In genomic region chr17:16830219-16830618, GRCh38 we compare ENCODE assay signal across 7 cellular contexts.
DNase-seq lines count a peak whose midpoint lies in the region; ATAC-seq and TF ChIP-seq lines count a peak whose summit lies in the region.
"Not testable (repeated sequence)": the region's sequence is repeated elsewhere in the genome, so short reads cannot be mapped to it uniquely, and the experiment has no call there.

No MANE protein-coding gene starts in this region.

- RAD21 ChIA-PET in HCT116 (lab: Charles Lee; ENCODE audit: low non-redundant PET in 1 of 2, low total read pairs in 2 of 2, uncharacterized antibody in 2 of 2, unreplicated experiment in 2 of 2): not testable (repeated sequence)

- POLR2A ChIA-PET in GM10248 (lab: Yijun Ruan, JAX); HCT116 (lab: Charles Lee): not testable (repeated sequence)

- not testable (repeated sequence) for H4K20me1 ChIP-seq in HCT116 (ENCODE audit: insufficient read depth)

- not testable (repeated sequence) for TF ChIP-seq RAD21 in HCT116 (IDR thresholded peaks at IDR 0.05; ENCODE audit: low read depth)

- not testable (repeated sequence) for H3K4me3 Mint-ChIP-seq in chondrocyte (ENCODE audit: unreplicated experiment); nephron progenitor cell; progenitor cell of endocrine pancreas (ENCODE audit: low read depth)

- TF ChIP-seq POLR2A in HCT116 (IDR thresholded peaks at IDR 0.05; ENCODE audit: borderline replicate concordance, extremely low read depth, insufficient read depth, insufficient read length): not testable (repeated sequence)

- H3K9me3 ChIP-seq in HCT116 (ENCODE audit: control insufficient read depth in 1 of 2, insufficient read depth in 1 of 2, low read depth in 1 of 2, low read length in 2 of 2): not testable (repeated sequence)

- TF ChIP-seq CTCF in GM10248 (IDR thresholded peaks at IDR 0.05; ENCODE audit: control extremely low read depth, extremely low read depth, low read depth, missing control alignments) (peak; percentile 8), chondrocyte (IDR thresholded peaks at IDR 0.05) (peak; percentile 32), progenitor cell of endocrine pancreas (IDR thresholded peaks at IDR 0.05; ENCODE audit: unreplicated experiment) (peak; percentile 38)
- not testable (repeated sequence) for TF ChIP-seq CTCF in HCT116 (IDR thresholded peaks at IDR 0.05 in 2 of 3, conservative IDR thresholded peaks at IDR 0.05 in 1 of 3; ENCODE audit: borderline replicate concordance in 1 of 3, insufficient read depth in 1 of 3, low read depth in 2 of 3, low read length in 2 of 3); nephron progenitor cell (IDR thresholded peaks at IDR 0.05)

- H3K4me3 ChIP-seq in HCT116 (replicated peaks in 1 of 2; ENCODE audit: low read depth in 1 of 2, low read length in 2 of 2): not testable (repeated sequence)

- not testable (repeated sequence) for H3K4me2 ChIP-seq in HCT116 (ENCODE audit: low read length)

- not testable (repeated sequence) for H3K36me3 ChIP-seq in HCT116 (ENCODE audit: control insufficient read depth in 1 of 2, insufficient read depth in 2 of 2, low read length in 2 of 2)

- H3K27me3 ChIP-seq in HCT116 (ENCODE audit: insufficient read depth, low read length): not testable (repeated sequence)

- not testable (repeated sequence) for H3K27ac Mint-ChIP-seq in chondrocyte (ENCODE audit: unreplicated experiment); nephron progenitor cell; progenitor cell of endocrine pancreas

- H3K27ac ChIP-seq in HCT116 (ENCODE audit: low read depth, low read length): not testable (repeated sequence)

- not testable (repeated sequence) for H3K9me3 Mint-ChIP-seq in chondrocyte (ENCODE audit: low read depth); progenitor cell of endocrine pancreas (ENCODE audit: low read depth)
- peaks cover 15% of the 10 kb centered on the region for H3K9me3 Mint-ChIP-seq in nephron progenitor cell

- not testable (repeated sequence) for H3K27me3 Mint-ChIP-seq in chondrocyte (ENCODE audit: low read depth); nephron progenitor cell (ENCODE audit: low read depth, poor library complexity); progenitor cell of endocrine pancreas

- H3K9me2 ChIP-seq in HCT116 (ENCODE audit: insufficient read depth): not testable (repeated sequence)

- peak; percentile 46; the same call in 1 of the 2 replicates for ATAC-seq in HCT116
- peak; percentile 67 for ATAC-seq in SK-N-SH treated with all-trans-retinoic acid at 6 μM for 48 hours
- ATAC-seq in left lobe of liver: peak; percentile 52

- CTCF ChIA-PET in GM10248 (lab: Yijun Ruan, JAX); HCT116 (lab: Charles Lee): not testable (repeated sequence)

- intact Hi-C loops in HCT116 (cut with micrococcal nuclease): not testable (repeated sequence)

- H2AFZ ChIP-seq in HCT116 (ENCODE audit: low read depth, low read length, poor library complexity, severe bottlenecking): not testable (repeated sequence)

- H3K36me3 Mint-ChIP-seq in chondrocyte (ENCODE audit: low read depth); nephron progenitor cell (ENCODE audit: low read depth); progenitor cell of endocrine pancreas (ENCODE audit: insufficient read depth): not testable (repeated sequence)

- BruUV-seq in HCT116 (replicated peaks; lab: Mats Ljungman, UMichigan): not testable (repeated sequence)

- not testable (repeated sequence) for H3K79me2 ChIP-seq in HCT116 (ENCODE audit: insufficient read depth, low read length)

- not testable (repeated sequence) for H3K4me1 ChIP-seq in HCT116 (ENCODE audit: control insufficient read depth in 1 of 2, insufficient read depth in 2 of 2, low read length in 2 of 2)

- DNase-seq in GM10248 (ENCODE audit: extremely low spot score); HCT116 (ENCODE audit: low read depth, low spot score); chondrocyte (ENCODE audit: low spot score); left lobe of liver (ENCODE audit: low spot score); progenitor cell of endocrine pancreas (ENCODE audit: low spot score, unreplicated experiment): not testable (repeated sequence)
- DNase-seq in nephron progenitor cell: peak; percentile 40

- not testable (repeated sequence) for H3K9ac ChIP-seq in HCT116 (ENCODE audit: low read length)

- H3K4me1 Mint-ChIP-seq in chondrocyte (ENCODE audit: low read depth); nephron progenitor cell; progenitor cell of endocrine pancreas (ENCODE audit: low read depth): not testable (repeated sequence)
